Comparison of ENCODE assay signal across 8 cellular contexts in the genomic region with DNA sequence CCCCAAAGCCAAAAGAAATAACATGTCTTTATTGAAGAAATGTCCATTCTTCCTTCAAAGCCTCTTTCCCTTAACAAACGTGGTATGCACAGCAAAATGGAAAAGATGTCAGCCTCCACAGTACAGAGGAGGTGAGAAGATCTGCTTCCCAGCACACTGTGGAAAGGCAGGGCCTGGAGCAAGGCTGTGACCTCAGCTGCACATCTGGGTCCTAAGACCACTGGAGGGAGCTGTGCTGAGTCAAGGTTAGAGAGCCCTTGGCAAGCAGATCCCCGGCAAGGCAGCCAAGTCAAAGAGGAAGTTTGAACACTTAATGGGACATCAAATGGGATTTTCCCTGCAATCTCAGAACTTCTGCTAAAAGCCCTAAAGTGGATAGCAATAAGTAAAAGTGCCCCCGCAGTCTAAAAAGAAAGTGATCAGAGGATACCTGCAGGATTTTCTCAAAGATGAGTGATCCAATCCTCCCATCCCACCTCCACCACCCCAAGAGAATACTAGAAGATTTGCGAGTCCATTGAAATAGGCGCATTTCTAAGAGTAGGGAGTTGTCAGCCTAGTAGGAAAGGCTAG. TPM values are rescaled to one million over a fixed set of nuclear protein-coding genes. Genes with fewer than 3 reads are reported as not detected.
DNase-seq lines count a peak whose midpoint lies in the region; ATAC-seq and TF ChIP-seq lines count a peak whose summit lies in the region.

No MANE protein-coding gene starts in this region.

- H3K9ac ChIP-seq in NT2/D1 (ENCODE audit: insufficient read length, low read depth), result no peak overlapping the region

- peaks cover 4% of the 10 kb centered on the region for H3K27me3 Mint-ChIP-seq in endothelial cell (ENCODE audit: unreplicated experiment)
- peaks cover 34 to 59% (median 40%) of the 10 kb centered on the region in 5 donors for H3K27me3 Mint-ChIP-seq in naive thymus-derived CD4-positive, alpha-beta T cell

- intact Hi-C loops in naive thymus-derived CD4-positive, alpha-beta T cell (cut with micrococcal nuclease), result no loop called here

- no peaks in the 10 kb centered on the region for H3K36me3 Mint-ChIP-seq in endothelial cell (ENCODE audit: low read depth, unreplicated experiment)
- H3K36me3 Mint-ChIP-seq in naive thymus-derived CD4-positive, alpha-beta T cell, result no peaks in the 10 kb centered on the region

- H3K27ac ChIP-seq in naive thymus-derived CD4-positive, alpha-beta T cell (ENCODE audit: low read depth, low read length), result no peak overlapping the region

- H3K27ac Mint-ChIP-seq in endothelial cell (ENCODE audit: unreplicated experiment), result peak overlapping the region; percentile 78
- H3K27ac Mint-ChIP-seq in naive thymus-derived CD4-positive, alpha-beta T cell, result no peak overlapping the region

- H3K4me1 ChIP-seq in NT2/D1 (ENCODE audit: insufficient read depth, insufficient read length), result peaks cover 21% of the 10 kb centered on the region
- no peaks in the 10 kb centered on the region for H3K4me1 ChIP-seq in naive thymus-derived CD4-positive, alpha-beta T cell (ENCODE audit: control insufficient read depth in 2 of 2, insufficient read depth in 2 of 2, low read length in 2 of 2)

- no peaks in the 10 kb centered on the region for H3K36me3 ChIP-seq in NT2/D1 (ENCODE audit: insufficient read depth, insufficient read length, low read length)
- no peaks in the 10 kb centered on the region for H3K36me3 ChIP-seq in naive thymus-derived CD4-positive, alpha-beta T cell (ENCODE audit: control insufficient read depth in 2 of 3, insufficient read depth in 3 of 3, low read length in 3 of 3)

- peak; percentile 25 for TF ChIP-seq CTCF in GM10248 (IDR thresholded peaks at IDR 0.05; ENCODE audit: control extremely low read depth, extremely low read depth, low read depth, missing control alignments)
- no peak for TF ChIP-seq CTCF in endothelial cell (IDR thresholded peaks at IDR 0.05; ENCODE audit: unreplicated experiment)

- H3K27me3 ChIP-seq in NT2/D1 (ENCODE audit: insufficient read depth, insufficient read length), result no peaks in the 10 kb centered on the region
- no peaks in the 10 kb centered on the region for H3K27me3 ChIP-seq in naive thymus-derived CD4-positive, alpha-beta T cell (ENCODE audit: control insufficient read depth in 2 of 2, insufficient read depth in 2 of 2, low read length in 2 of 2)

- no peak overlapping the region for H3K4me3 ChIP-seq in NT2/D1 (ENCODE audit: insufficient read length, low read depth)
- H3K4me3 ChIP-seq in naive thymus-derived CD4-positive, alpha-beta T cell (ENCODE audit: low read length), result no peak overlapping the region

- CTCF ChIA-PET in GM10248 (lab: Yijun Ruan, JAX), result interaction anchor here (0.7 to 4.4 kb wide), 13 partner anchors 8 to 64 kb away, joined by 3 to 34 read pairs (median 6); a partner anchor contains a TSS
- CTCF ChIA-PET in naive thymus-derived CD4-positive, alpha-beta T cell (lab: Charles Lee), result no interaction called here

- DNase-seq in A172 (ENCODE audit: low spot score) (peak; percentile 52), GM10248 (ENCODE audit: extremely low spot score) (peak; percentile 59), NT2/D1 (ENCODE audit: low read depth, low spot score) (peak; percentile 66), endothelial cell (ENCODE audit: low spot score) (peak; percentile 66), NCI-H1694 treated with DMSO at 0.1 percent for 48 hours (lab: John Stamatoyannopoulos, UW) (no peak), NCI-H1436 treated with DMSO at 0.1 percent for 48 hours (lab: John Stamatoyannopoulos, UW) (no peak)
- DNase-seq in naive thymus-derived CD4-positive, alpha-beta T cell, result no peak

- POLR2A ChIA-PET in GM10248 (lab: Yijun Ruan, JAX), result no interaction called here
- POLR2A ChIA-PET in naive thymus-derived CD4-positive, alpha-beta T cell (lab: Charles Lee), result interaction anchor here (0.7 kb wide), 1 partner anchor 9 kb away, joined by 3 read pairs; no protein-coding TSS in a partner anchor

- no peak overlapping the region for H3K4me3 Mint-ChIP-seq in endothelial cell (ENCODE audit: unreplicated experiment)
- H3K4me3 Mint-ChIP-seq in naive thymus-derived CD4-positive, alpha-beta T cell, result no peak overlapping the region

- ATAC-seq in naive thymus-derived CD4-positive, alpha-beta T cell, result peak; percentile 72
- ATAC-seq in HG03354 (IDR thresholded peaks at IDR 0.05; ENCODE audit: poor library complexity, severe bottlenecking, unreplicated experiment), result no peak

- H3K9me3 ChIP-seq in NT2/D1 (ENCODE audit: insufficient read depth, low read length), result no peaks in the 10 kb centered on the region
- H3K9me3 ChIP-seq in naive thymus-derived CD4-positive, alpha-beta T cell (ENCODE audit: control insufficient read depth in 2 of 3, low read length in 3 of 3), result no peaks in the 10 kb centered on the region

- H3K4me1 Mint-ChIP-seq in endothelial cell (ENCODE audit: unreplicated experiment), result peaks cover 40% of the 10 kb centered on the region
- no peaks in the 10 kb centered on the region for H3K4me1 Mint-ChIP-seq in naive thymus-derived CD4-positive, alpha-beta T cell

- no peaks in the 10 kb centered on the region for H3K9me3 Mint-ChIP-seq in endothelial cell (ENCODE audit: unreplicated experiment)
- no peaks in the 10 kb centered on the region for H3K9me3 Mint-ChIP-seq in naive thymus-derived CD4-positive, alpha-beta T cell

RNA-seq across cellular contexts. Expression of a gene that starts 39.4 kb away (rescaled TPM):
- 0.62 TPM in 1 of 2 replicates, not detected in the other for total RNA-seq in A172 (2014; rRNA removed; shearing (Covaris generic))
- total RNA-seq in endothelial cell (ENCODE audit: unreplicated experiment), result 0.59 TPM
- total RNA-seq in naive thymus-derived CD4-positive, alpha-beta T cell, result 1 to 10 TPM; 2.2 to 7.2 (median 4.3) TPM
- under 1 TPM; 0.24 to 0.98 TPM for polyA plus RNA-seq in naive thymus-derived CD4-positive, alpha-beta T cell

RNA-seq across cellular contexts. Expression of a gene that starts 42.7 kb away (rescaled TPM):
- total RNA-seq in A172 (2014; rRNA removed; shearing (Covaris generic)), result not detected in 2 replicates
- total RNA-seq in endothelial cell (ENCODE audit: unreplicated experiment), result not detected
- total RNA-seq in naive thymus-derived CD4-positive, alpha-beta T cell, result not detected
- not detected for polyA plus RNA-seq in naive thymus-derived CD4-positive, alpha-beta T cell

RNA-seq across cellular contexts. Expression of a gene that starts 53.4 kb away (rescaled TPM):
- not detected in 2 replicates for total RNA-seq in A172 (2014; rRNA removed; shearing (Covaris generic))
- not detected for total RNA-seq in endothelial cell (ENCODE audit: unreplicated experiment)
- total RNA-seq in naive thymus-derived CD4-positive, alpha-beta T cell, result not detected
- under 1 TPM; 0.25 to 0.83 TPM for polyA plus RNA-seq in naive thymus-derived CD4-positive, alpha-beta T cell

Comparison
In these comparisons a context has a peak if more than half of its experiments do, and no peak if none do; other contexts are left out.
1. DNase-seq: peak in A172 (single experiment), GM10248 (single experiment), NT2/D1 (single experiment) and endothelial cell (single experiment); none in naive thymus-derived CD4-positive, alpha-beta T cell (0 of 9), NCI-H1694 treated with DMSO at 0.1 percent for 48 hours (single experiment) and NCI-H1436 treated with DMSO at 0.1 percent for 48 hours (single experiment).